2 cellular contexts compared by ENCODE assay signal in the genomic region with DNA sequence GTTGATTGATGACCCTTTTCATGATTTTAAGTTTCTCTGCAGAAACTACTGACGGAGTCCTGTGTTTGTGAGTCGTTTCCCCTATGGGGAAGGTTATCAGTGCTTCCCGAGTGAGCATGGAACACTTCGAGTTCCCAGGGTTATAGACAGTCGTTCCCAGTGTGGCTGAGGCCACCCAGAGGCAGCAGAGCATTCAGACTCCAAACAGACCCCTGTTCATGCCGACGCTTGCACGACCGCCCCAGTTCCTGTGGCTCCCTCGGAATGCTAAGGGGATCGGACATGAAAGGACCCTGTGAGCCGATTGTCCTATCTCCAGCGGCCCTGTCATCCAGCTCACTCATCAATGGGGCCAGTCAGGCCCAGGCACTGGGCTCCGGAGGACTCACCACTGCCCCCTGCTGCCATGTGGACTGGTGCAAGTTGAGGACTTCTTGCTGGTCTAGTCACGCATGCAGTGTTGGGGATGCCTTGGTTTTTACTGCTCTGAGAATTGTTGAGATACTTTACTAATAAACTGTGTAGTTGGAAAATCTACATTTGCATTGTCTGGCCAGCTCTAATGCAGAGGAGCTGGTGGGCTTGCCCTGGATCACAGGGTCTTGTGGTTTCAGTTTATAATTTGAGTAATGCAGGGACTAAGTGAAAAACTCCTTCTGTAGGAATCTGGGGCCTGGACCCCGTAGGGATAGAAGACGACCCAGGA.
TF ChIP-seq lines count a peak whose summit lies in the region.

No MANE protein-coding gene starts in this region.

TF ChIP-seq in HCT116, 20 proteins besides CTCF, POLR2A, EP300 and RAD21:
- TF ChIP-seq SIN3A (IDR thresholded peaks at IDR 0.05; ENCODE audit: low read depth) (no peak), SP1 (IDR thresholded peaks at IDR 0.05; ENCODE audit: low read depth) (no peak), YY1 (IDR thresholded peaks at IDR 0.05; ENCODE audit: extremely low read depth, insufficient replicate concordance, low read depth, low read length) (no peak), ZFX (IDR thresholded peaks at IDR 0.05) (no peak), TCF7L2 (IDR thresholded peaks at IDR 0.05; ENCODE audit: borderline replicate concordance, extremely low read depth, insufficient read depth, insufficient read length) (peak; percentile 64)

TF ChIP-seq in SK-N-SH treated with all-trans-retinoic acid at 6 μM for 48 hours, 23 proteins besides CTCF, POLR2A, EP300 and RAD21:
- no peak for TF ChIP-seq SNAI2 (CRISPR knock-in tag; IDR thresholded peaks at IDR 0.05)
- no peak for TF ChIP-seq ZC3H10 (CRISPR knock-in tag; IDR thresholded peaks at IDR 0.05)
- no peak for TF ChIP-seq CREB5 (CRISPR knock-in tag; IDR thresholded peaks at IDR 0.05; ENCODE audit: low read depth)
- TF ChIP-seq ZNF70 (CRISPR knock-in tag; IDR thresholded peaks at IDR 0.05), result no peak
- TF ChIP-seq ARNTL (CRISPR knock-in tag; IDR thresholded peaks at IDR 0.05; ENCODE audit: borderline replicate concordance, low read depth), result no peak
- TF ChIP-seq ZFP30 (CRISPR knock-in tag; IDR thresholded peaks at IDR 0.05), result no peak
